ENCODE assay signal across 1 cellular context in the genomic region with DNA sequence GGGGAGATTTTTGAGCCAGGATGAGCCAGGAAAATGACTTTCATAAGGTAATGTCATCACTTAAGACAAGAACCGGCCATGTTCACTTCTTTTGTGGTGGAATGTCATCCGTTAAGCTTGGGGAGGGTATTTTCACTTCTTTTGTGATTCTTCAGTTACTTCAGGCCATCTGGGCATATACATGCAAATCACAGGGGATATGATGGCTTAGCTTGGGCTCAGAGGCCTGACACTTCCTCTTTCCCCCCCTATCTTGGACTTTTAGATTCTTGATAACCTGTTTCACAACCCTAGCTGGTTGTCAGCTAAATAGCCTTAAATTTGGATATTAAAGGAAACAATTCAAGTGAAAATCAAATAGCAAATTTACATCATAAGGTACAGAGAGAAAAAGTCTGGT.
TF ChIP-seq lines count a peak whose summit lies in the region.

No MANE protein-coding gene starts in this region.

TF ChIP-seq in GM23338, 12 proteins besides CTCF, POLR2A, EP300 and RAD21 (continued from another document):
- TF ChIP-seq, protein P1, sequence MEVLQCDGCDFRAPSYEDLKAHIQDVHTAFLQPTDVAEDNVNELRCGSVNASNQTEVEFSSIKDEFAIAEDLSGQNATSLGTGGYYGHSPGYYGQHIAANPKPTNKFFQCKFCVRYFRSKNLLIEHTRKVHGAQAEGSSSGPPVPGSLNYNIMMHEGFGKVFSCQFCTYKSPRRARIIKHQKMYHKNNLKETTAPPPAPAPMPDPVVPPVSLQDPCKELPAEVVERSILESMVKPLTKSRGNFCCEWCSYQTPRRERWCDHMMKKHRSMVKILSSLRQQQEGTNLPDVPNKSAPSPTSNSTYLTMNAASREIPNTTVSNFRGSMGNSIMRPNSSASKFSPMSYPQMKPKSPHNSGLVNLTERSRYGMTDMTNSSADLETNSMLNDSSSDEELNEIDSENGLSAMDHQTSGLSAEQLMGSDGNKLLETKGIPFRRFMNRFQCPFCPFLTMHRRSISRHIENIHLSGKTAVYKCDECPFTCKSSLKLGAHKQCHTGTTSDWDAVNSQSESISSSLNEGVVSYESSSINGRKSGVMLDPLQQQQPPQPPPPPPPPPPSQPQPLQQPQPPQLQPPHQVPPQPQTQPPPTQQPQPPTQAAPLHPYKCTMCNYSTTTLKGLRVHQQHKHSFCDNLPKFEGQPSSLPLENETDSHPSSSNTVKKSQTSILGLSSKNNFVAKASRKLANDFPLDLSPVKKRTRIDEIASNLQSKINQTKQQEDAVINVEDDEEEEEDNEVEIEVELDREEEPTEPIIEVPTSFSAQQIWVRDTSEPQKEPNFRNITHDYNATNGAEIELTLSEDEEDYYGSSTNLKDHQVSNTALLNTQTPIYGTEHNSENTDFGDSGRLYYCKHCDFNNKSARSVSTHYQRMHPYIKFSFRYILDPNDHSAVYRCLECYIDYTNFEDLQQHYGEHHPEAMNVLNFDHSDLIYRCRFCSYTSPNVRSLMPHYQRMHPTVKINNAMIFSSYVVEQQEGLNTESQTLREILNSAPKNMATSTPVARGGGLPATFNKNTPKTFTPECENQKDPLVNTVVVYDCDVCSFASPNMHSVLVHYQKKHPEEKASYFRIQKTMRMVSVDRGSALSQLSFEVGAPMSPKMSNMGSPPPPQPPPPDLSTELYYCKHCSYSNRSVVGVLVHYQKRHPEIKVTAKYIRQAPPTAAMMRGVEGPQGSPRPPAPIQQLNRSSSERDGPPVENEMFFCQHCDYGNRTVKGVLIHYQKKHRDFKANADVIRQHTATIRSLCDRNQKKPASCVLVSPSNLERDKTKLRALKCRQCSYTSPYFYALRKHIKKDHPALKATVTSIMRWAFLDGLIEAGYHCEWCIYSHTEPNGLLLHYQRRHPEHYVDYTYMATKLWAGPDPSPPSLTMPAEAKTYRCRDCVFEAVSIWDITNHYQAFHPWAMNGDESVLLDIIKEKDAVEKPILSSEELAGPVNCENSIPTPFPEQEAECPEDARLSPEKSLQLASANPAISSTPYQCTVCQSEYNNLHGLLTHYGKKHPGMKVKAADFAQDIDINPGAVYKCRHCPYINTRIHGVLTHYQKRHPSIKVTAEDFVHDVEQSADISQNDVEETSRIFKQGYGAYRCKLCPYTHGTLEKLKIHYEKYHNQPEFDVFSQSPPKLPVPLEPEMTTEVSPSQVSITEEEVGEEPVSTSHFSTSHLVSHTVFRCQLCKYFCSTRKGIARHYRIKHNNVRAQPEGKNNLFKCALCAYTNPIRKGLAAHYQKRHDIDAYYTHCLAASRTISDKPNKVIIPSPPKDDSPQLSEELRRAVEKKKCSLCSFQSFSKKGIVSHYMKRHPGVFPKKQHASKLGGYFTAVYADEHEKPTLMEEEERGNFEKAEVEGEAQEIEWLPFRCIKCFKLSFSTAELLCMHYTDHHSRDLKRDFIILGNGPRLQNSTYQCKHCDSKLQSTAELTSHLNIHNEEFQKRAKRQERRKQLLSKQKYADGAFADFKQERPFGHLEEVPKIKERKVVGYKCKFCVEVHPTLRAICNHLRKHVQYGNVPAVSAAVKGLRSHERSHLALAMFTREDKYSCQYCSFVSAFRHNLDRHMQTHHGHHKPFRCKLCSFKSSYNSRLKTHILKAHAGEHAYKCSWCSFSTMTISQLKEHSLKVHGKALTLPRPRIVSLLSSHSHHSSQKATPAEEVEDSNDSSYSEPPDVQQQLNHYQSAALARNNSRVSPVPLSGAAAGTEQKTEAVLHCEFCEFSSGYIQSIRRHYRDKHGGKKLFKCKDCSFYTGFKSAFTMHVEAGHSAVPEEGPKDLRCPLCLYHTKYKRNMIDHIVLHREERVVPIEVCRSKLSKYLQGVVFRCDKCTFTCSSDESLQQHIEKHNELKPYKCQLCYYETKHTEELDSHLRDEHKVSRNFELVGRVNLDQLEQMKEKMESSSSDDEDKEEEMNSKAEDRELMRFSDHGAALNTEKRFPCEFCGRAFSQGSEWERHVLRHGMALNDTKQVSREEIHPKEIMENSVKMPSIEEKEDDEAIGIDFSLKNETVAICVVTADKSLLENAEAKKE (CRISPR knock-in tag; IDR thresholded peaks at IDR 0.05): peak; percentile 22; the same call in 1 of the 2 replicates
- no peak for TF ChIP-seq STAT1 (IDR thresholded peaks at IDR 0.05; ENCODE audit: unreplicated experiment)
